ENCODE assay signal across 1 cellular context in genomic region chr4:157832596-157832995, GRCh38.
A peak's percentile ranks its signal among the peaks of the same experiment; 100 is the strongest.
TF ChIP-seq lines count a peak whose summit lies in the region.

No MANE protein-coding gene starts in this region.

TF ChIP-seq in HepG2, 621 proteins besides CTCF, POLR2A, EP300 and RAD21 (continued from another document):
- TF ChIP-seq PAXIP1 (CRISPR knock-in tag; conservative IDR thresholded peaks at IDR 0.05), result peak; percentile 54
- TF ChIP-seq AHDC1 (CRISPR knock-in tag; IDR thresholded peaks at IDR 0.05; ENCODE audit: borderline replicate concordance), result peak; percentile 56; the same call in 1 of the 2 replicates
- TF ChIP-seq HNF4A (CRISPR knock-in tag; IDR thresholded peaks at IDR 0.05), result peak; percentile 83
- peak; percentile 32; the same call in 1 of the 2 replicates for TF ChIP-seq FOXJ3 (CRISPR knock-in tag; IDR thresholded peaks at IDR 0.05; ENCODE audit: borderline replicate concordance)
- 0 out of 2 replicates have a peak, but pooled peaks have one; percentile 12 for TF ChIP-seq GATAD2A (CRISPR knock-in tag; IDR thresholded peaks at IDR 0.05)
- TF ChIP-seq TFDP2 (CRISPR knock-in tag; IDR thresholded peaks at IDR 0.05), result no peak
- peak; percentile 59 for TF ChIP-seq HNF4G (IDR thresholded peaks at IDR 0.05; ENCODE audit: borderline replicate concordance, low read depth, low read length)
- no peak for TF ChIP-seq HNF4G (CRISPR knock-in tag; IDR thresholded peaks at IDR 0.05; ENCODE audit: borderline replicate concordance, low read depth)
- TF ChIP-seq SOX6 (IDR thresholded peaks at IDR 0.05), result no peak
- peak; percentile 35; the same call in 1 of the 2 replicates for TF ChIP-seq SOX6 (CRISPR knock-in tag; IDR thresholded peaks at IDR 0.05)
- peak; percentile 95 for TF ChIP-seq ZNF652 (CRISPR knock-in tag; IDR thresholded peaks at IDR 0.05; ENCODE audit: borderline replicate concordance, low read depth)
- no peak for TF ChIP-seq SOX13 (IDR thresholded peaks at IDR 0.05)
- TF ChIP-seq SOX13 (CRISPR knock-in tag; conservative IDR thresholded peaks at IDR 0.05 in 1 of 2, IDR thresholded peaks at IDR 0.05 in 1 of 2), result peak in 1 of 2 experiments; percentile 21; a peak in 1 of 4 replicates
- no peak for TF ChIP-seq ZMYM3 (CRISPR knock-in tag; IDR thresholded peaks at IDR 0.05)
- TF ChIP-seq ZEB1 (IDR thresholded peaks at IDR 0.05; ENCODE audit: insufficient replicate concordance, low read depth), result peak; percentile 63
- TF ChIP-seq NFE2 (CRISPR knock-in tag; IDR thresholded peaks at IDR 0.05), result no peak
